ENCODE assay signal across 27 cellular contexts in genomic region chr14:66085224-66085623, GRCh38.
"Had no signal": no experiment of that assay in that cellular context is flagged by ENCODE, and none has a peak within 500 bp of the region (broad histone marks: within the 10 kb centered on the region; RNA-seq: fewer than 3 reads in every experiment).

No MANE protein-coding gene starts in this region.

- H3K9me3 ChIP-seq: breast epithelium, gastroesophageal sphincter, mucosa of descending colon, spleen, testis, transverse colon had no signal

- H3K79me2 ChIP-seq: hepatocyte had no signal

- H3K27me3 ChIP-seq: breast epithelium, gastroesophageal sphincter, hepatocyte, spleen, testis, transverse colon had no signal

- H3K4me3 ChIP-seq: breast epithelium, gastroesophageal sphincter, hepatocyte, mucosa of descending colon, spleen, testis, transverse colon had no signal

- H3K36me3 Mint-ChIP-seq: activated CD4-positive, alpha-beta memory T cell treated with anti-CD3 and anti-CD28 coated beads for 36 hours; activated naive CD4-positive, alpha-beta T cell treated with anti-CD3 and anti-CD28 coated beads, Interleukin-2, amount 50 U/mL, for 24 hours had no signal

- ATAC-seq: activated naive CD8-positive, alpha-beta T cell treated with anti-CD3 and anti-CD28 coated beads, Interleukin-2, amount 50 U/mL, for 24 hours; gastroesophageal sphincter; left cardiac atrium; left ventricle myocardium superior; mucosa of descending colon; right cardiac atrium had no signal

- H3K27ac Mint-ChIP-seq: activated CD4-positive, alpha-beta memory T cell treated with anti-CD3 and anti-CD28 coated beads for 36 hours; activated CD4-positive, alpha-beta T cell treated with anti-CD3 and anti-CD28 coated beads, Interleukin-2, amount 10 ng/mL, durations not matched to agents 24 days and 14 days; activated naive CD4-positive, alpha-beta T cell treated with anti-CD3 and anti-CD28 coated beads, Interleukin-2, amount 50 U/mL, for 24 hours; activated naive CD8-positive, alpha-beta T cell treated with anti-CD3 and anti-CD28 coated beads, Interleukin-2, amount 50 U/mL, for 24 hours; activated T-helper 1 cell treated with anti-CD3 and anti-CD28 coated beads, Interleukin-12 subunit alpha, Interleukin-12 subunit beta, Interleukin-2, Interleukin-4 antibody, amounts not matched to agents 30 ng/mL and 10 ng/mL and 1 ng/mL, durations not matched to agents 14 hours and 24 hours and 36 hours; nephron had no signal

- H3K4me1 Mint-ChIP-seq: activated CD4-positive, alpha-beta T cell treated with anti-CD3 and anti-CD28 coated beads, Interleukin-2, amount 10 ng/mL, durations not matched to agents 24 days and 14 days; activated naive CD4-positive, alpha-beta T cell treated with anti-CD3 and anti-CD28 coated beads, Interleukin-2, amount 50 U/mL, for 24 hours; activated naive CD8-positive, alpha-beta T cell treated with anti-CD3 and anti-CD28 coated beads, Interleukin-2, amount 50 U/mL, for 24 hours had no signal

- H3K27me3 Mint-ChIP-seq: activated naive CD4-positive, alpha-beta T cell treated with anti-CD3 and anti-CD28 coated beads, Interleukin-2, amount 50 U/mL, for 24 hours had no signal

- H3K27ac ChIP-seq: breast epithelium, gastroesophageal sphincter, hepatocyte, spleen, testis, transverse colon had no signal

- H3K9me3 Mint-ChIP-seq: activated CD4-positive, alpha-beta memory T cell treated with anti-CD3 and anti-CD28 coated beads for 36 hours; activated CD4-positive, alpha-beta T cell treated with anti-CD3 and anti-CD28 coated beads, Interleukin-2, amount 10 ng/mL, durations not matched to agents 24 days and 14 days; activated naive CD4-positive, alpha-beta T cell treated with anti-CD3 and anti-CD28 coated beads, Interleukin-2, amount 50 U/mL, for 24 hours; activated T-helper 1 cell treated with anti-CD3 and anti-CD28 coated beads, Interleukin-12 subunit alpha, Interleukin-12 subunit beta, Interleukin-2, Interleukin-4 antibody, amounts not matched to agents 30 ng/mL and 10 ng/mL and 1 ng/mL, durations not matched to agents 14 hours and 24 hours and 36 hours; nephron had no signal

- H3K4me1 ChIP-seq: breast epithelium, gastroesophageal sphincter, testis, transverse colon had no signal

- H3K4me3 Mint-ChIP-seq: activated CD4-positive, alpha-beta memory T cell treated with anti-CD3 and anti-CD28 coated beads for 36 hours; activated CD4-positive, alpha-beta T cell treated with anti-CD3 and anti-CD28 coated beads, Interleukin-2, amount 10 ng/mL, durations not matched to agents 24 days and 14 days; activated naive CD4-positive, alpha-beta T cell treated with anti-CD3 and anti-CD28 coated beads, Interleukin-2, amount 50 U/mL, for 24 hours; activated naive CD8-positive, alpha-beta T cell treated with anti-CD3 and anti-CD28 coated beads, Interleukin-2, amount 50 U/mL, for 24 hours; activated T-helper 1 cell treated with anti-CD3 and anti-CD28 coated beads, Interleukin-12 subunit alpha, Interleukin-12 subunit beta, Interleukin-2, Interleukin-4 antibody, amounts not matched to agents 30 ng/mL and 10 ng/mL and 1 ng/mL, durations not matched to agents 14 hours and 24 hours and 36 hours; nephron had no signal

- H2AFZ ChIP-seq: hepatocyte had no signal

- DNase-seq: activated CD4-positive, alpha-beta memory T cell treated with anti-CD3 and anti-CD28 coated beads for 36 hours; activated CD4-positive, alpha-beta T cell treated with anti-CD3 and anti-CD28 coated beads, Interleukin-2, amount 10 ng/mL, durations not matched to agents 24 days and 14 days; activated CD4-positive, CD25-positive, alpha-beta regulatory T cell treated with anti-CD3 and anti-CD28 coated beads, Interleukin-2, amount 50 U/mL, for 72 hours; activated CD8-positive, alpha-beta memory T cell treated with anti-CD3 and anti-CD28 coated beads, Interleukin-2, amount 50 U/mL, for 4 hours; activated effector memory CD4-positive, alpha-beta T cell treated with anti-CD3 and anti-CD28 coated beads, Interleukin-2, amount 50 U/mL, for 16 hours; activated naive CD8-positive, alpha-beta T cell treated with anti-CD3 and anti-CD28 coated beads, Interleukin-2, amount 50 U/mL, for 24 hours; activated T-cell treated with anti-CD3 and anti-CD28 coated beads, Interleukin-2, amount 50 U/mL, for 1 hour; amygdala; central memory CD4-positive, alpha-beta T cell; islet precursor cell; left cardiac atrium; left ventricle myocardium superior; mucosa of descending colon; posterior cingulate gyrus; right cardiac atrium; spleen; stimulated activated CD4-positive, alpha-beta T cell treated with anti-CD3 and anti-CD28 coated beads, Interleukin-2, amount 100 ng/mL, for 48 hours; stimulated activated naive CD4-positive, alpha-beta T cell treated with Interleukin-2 at 50 U/mL for 16 hours; testis; transverse colon had no signal

- H3K36me3 ChIP-seq: breast epithelium, gastroesophageal sphincter, spleen, transverse colon had no signal

- H3K4me2 ChIP-seq: hepatocyte had no signal

- FAIRE-seq: endothelial cell of umbilical vein had no signal
